In the genomic region with DNA sequence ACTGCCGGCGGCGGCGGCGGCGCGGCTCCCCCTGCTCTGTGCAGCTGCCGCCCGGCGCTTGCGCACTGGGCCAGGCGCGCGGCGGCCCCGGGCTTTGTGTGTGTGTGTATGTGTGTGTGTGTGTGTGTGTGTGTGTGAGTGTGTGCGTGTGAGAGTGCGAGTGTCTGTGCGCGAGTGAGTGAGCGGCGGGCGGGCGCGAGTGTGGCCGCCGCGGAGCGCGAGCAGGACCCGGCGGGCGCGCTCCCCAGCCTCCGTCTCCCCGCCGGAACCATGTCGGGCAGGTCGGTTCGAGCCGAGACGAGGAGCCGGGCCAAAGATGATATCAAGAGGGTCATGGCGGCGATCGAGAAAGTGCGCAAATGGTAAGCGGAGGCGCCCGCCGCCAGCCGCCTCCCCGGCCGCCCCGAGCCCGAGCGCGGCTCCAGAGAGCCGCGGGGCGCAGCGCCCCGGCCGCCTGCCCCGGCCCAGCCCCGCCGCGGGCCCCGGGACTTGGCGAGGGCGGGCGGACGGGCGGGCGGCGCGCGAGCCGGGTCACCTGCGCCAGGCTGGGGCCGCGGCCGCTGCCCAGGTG, we compare ENCODE assay signal across 8 cellular contexts. TPM values are rescaled to one million over a fixed set of nuclear protein-coding genes. Genes with fewer than 3 reads are reported as not detected.
A peak's percentile ranks its signal among the peaks of the same experiment; 100 is the strongest.
DNase-seq lines count a peak whose midpoint lies in the region; ATAC-seq and TF ChIP-seq lines count a peak whose summit lies in the region.

A gene (plus strand): TSS at position 63 of the 571 bp plus-strand sequence. CDS start 208 bp downstream, at position 271.

- H3K4me1 Mint-ChIP-seq in central memory CD8-positive, alpha-beta T cell, result no peaks in the 10 kb centered on the region

- no peak within 1 kb of the TSS for H3K9ac ChIP-seq in smooth muscle cell (ENCODE audit: low read depth)

- peaks cover 8% of the 10 kb centered on the region for H3F3A ChIP-seq in smooth muscle cell (ENCODE audit: low read depth)

- peaks cover 11% of the 10 kb centered on the region for H3K27me3 Mint-ChIP-seq in central memory CD8-positive, alpha-beta T cell

- H3K27ac ChIP-seq in WERI-Rb-1 (peak within 1 kb of the TSS; percentile 74), smooth muscle cell (ENCODE audit: low read depth) (no peak within 1 kb of the TSS)

- peaks cover 3% of the 10 kb centered on the region for H4K20me1 ChIP-seq in smooth muscle cell (ENCODE audit: low read depth)

- H3K27me3 ChIP-seq in WERI-Rb-1 (ENCODE audit: insufficient read depth, low read depth, severe bottlenecking), result peaks cover 12% of the 10 kb centered on the region
- H3K27me3 ChIP-seq in smooth muscle cell (ENCODE audit: low read depth), result peaks cover 12% of the 10 kb centered on the region

- H3K79me2 ChIP-seq in smooth muscle cell (ENCODE audit: low read depth), result no peaks in the 10 kb centered on the region

- H3K9me3 Mint-ChIP-seq in central memory CD8-positive, alpha-beta T cell, result peaks cover 6% of the 10 kb centered on the region

- peak within 1 kb of the TSS; percentile 86 for H2AFZ ChIP-seq in smooth muscle cell (ENCODE audit: low read depth)

- WGBS in smooth muscle cell (ENCODE audit: low lambda C conversion rate), result under 1% methylated on average over 21 of the region's 83 CpGs

- DNase-seq in DMS 273 (lab: John Stamatoyannopoulos, UW; ENCODE audit: unreplicated experiment), result peak; percentile 76
- no peak for DNase-seq in DMS 273 treated with DMSO at 0.1 percent for 48 hours (lab: John Stamatoyannopoulos, UW)
- peak; percentile 30 for DNase-seq in NCI-H128 (lab: John Stamatoyannopoulos, UW; ENCODE audit: unreplicated experiment)
- peak; percentile 63 for DNase-seq in WERI-Rb-1
- DNase-seq in central memory CD8-positive, alpha-beta T cell (ENCODE audit: low spot score in 2 of 2), result peak in 1 of 2 donors; percentile 23
- DNase-seq in islet precursor cell, result peak; percentile 92
- peak; percentile 38 for DNase-seq in smooth muscle cell (lab: John Stamatoyannopoulos, UW; ENCODE audit: unreplicated experiment)

- TF ChIP-seq CTCF in WERI-Rb-1 (IDR thresholded peaks at IDR 0.05; ENCODE audit: low read depth, low read length), result no peak
- no peak for TF ChIP-seq CTCF in smooth muscle cell (IDR thresholded peaks at IDR 0.05; ENCODE audit: borderline replicate concordance, insufficient read depth, poor library complexity, severe bottlenecking)

- H3K4me2 ChIP-seq in smooth muscle cell, result peak within 1 kb of the TSS; percentile 98

- H3K9me3 ChIP-seq in WERI-Rb-1 (ENCODE audit: severe bottlenecking) (no peaks in the 10 kb centered on the region), smooth muscle cell (replicated peaks; ENCODE audit: low read depth) (no peaks in the 10 kb centered on the region)

- H3K4me1 ChIP-seq in smooth muscle cell (ENCODE audit: low read depth), result peaks cover 9% of the 10 kb centered on the region

- H3K4me3 Mint-ChIP-seq in central memory CD8-positive, alpha-beta T cell, result peak within 1 kb of the TSS; percentile 85

- H3K36me3 ChIP-seq in WERI-Rb-1 (no peaks in the 10 kb centered on the region), smooth muscle cell (ENCODE audit: low read depth) (no peaks in the 10 kb centered on the region)

- ATAC-seq in central memory CD8-positive, alpha-beta T cell (replicated peaks; ENCODE audit: extremely low read depth, poor library complexity, severe bottlenecking), result peak; percentile 62
- no peak for ATAC-seq in HG02981 (IDR thresholded peaks at IDR 0.05; ENCODE audit: unreplicated experiment)

- H3K27ac Mint-ChIP-seq in central memory CD8-positive, alpha-beta T cell (ENCODE audit: low read depth), result peak within 1 kb of the TSS; percentile 94

- peaks cover 9% of the 10 kb centered on the region for H3K36me3 Mint-ChIP-seq in central memory CD8-positive, alpha-beta T cell (ENCODE audit: insufficient read depth)

- H3K4me3 ChIP-seq in WERI-Rb-1 (ENCODE audit: low read depth, low read length) (peak within 1 kb of the TSS; percentile 72), smooth muscle cell (peak within 1 kb of the TSS; percentile 71)

RNA-seq across cellular contexts. Expression of the gene that starts here (rescaled TPM):
- total RNA-seq in smooth muscle cell, result 2.7 and 4.3 TPM in 2 replicates
- 3.0 and 5.7 TPM in 2 replicates for polyA plus RNA-seq in smooth muscle cell
